ENCODE assay signal across 8 cellular contexts in the genomic region with DNA sequence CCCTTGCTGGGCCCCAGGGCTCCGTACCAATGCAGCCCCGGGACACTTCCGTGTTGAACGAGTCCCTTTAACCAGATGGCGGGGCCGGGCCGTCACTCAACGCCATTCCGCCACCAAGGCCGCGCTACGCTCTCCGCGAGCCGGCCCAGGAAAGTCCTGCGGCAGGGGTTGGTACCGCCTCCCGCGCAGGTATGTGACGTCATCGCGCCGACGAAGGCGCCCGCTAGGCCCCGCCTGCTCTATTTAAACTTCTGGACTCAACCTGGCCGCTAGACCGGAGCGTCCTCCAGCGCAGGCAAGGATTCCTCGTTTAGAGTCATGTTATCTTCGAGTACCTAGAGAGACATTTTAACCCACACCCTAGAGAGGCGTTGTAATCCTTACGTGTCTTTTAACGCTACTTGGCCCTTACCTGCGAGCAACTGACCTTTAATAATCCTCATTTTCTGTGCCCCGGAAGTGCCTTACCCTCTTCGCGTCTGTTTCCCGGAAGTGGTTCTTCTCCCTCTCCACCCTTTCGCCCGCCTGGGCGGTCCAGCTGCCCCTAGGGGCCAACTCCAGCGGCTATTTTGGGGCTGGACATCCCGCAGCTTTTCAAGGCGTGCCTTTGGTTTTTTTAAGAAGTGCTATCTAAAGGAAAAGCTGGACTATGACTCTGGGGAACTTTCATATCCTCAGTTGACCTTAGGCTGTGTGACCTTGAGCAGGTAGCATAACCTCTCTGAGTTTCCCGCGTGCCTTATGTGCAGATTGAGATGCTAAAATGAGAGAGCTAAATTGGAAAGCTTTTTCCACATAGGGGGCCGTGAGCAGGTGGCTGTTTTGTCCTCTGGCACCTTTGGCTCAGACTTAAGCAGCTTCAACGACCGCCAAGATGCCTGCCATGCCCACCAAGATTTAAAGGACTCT. TPM values are rescaled to one million over a fixed set of nuclear protein-coding genes. Genes with fewer than 3 reads are reported as not detected.
DNase-seq lines count a peak whose midpoint lies in the region; ATAC-seq and TF ChIP-seq lines count a peak whose summit lies in the region.

A gene with protein sequence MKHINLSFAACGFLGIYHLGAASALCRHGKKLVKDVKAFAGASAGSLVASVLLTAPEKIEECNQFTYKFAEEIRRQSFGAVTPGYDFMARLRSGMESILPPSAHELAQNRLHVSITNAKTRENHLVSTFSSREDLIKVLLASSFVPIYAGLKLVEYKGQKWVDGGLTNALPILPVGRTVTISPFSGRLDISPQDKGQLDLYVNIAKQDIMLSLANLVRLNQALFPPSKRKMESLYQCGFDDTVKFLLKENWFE (minus strand): TSS at position 155 of the 909 bp plus-strand sequence. CDS start 1,294 bp downstream, outside the sequence.

- H3K4me3 Mint-ChIP-seq in MCF 10A (ENCODE audit: unreplicated experiment), result peak within 1 kb of the TSS; percentile 81

- CTCF ChIA-PET in MCF 10A (lab: Yijun Ruan, JAX), result interaction anchor here (0.5 to 1.5 kb wide), 5 partner anchors 9 to 1917 kb away, joined by 3 to 4 read pairs (median 3); no protein-coding TSS in a partner anchor

- H3K9me3 Mint-ChIP-seq in MCF 10A (ENCODE audit: unreplicated experiment), result no peaks in the 10 kb centered on the region

- H3K27me3 Mint-ChIP-seq in MCF 10A (ENCODE audit: insufficient read depth, unreplicated experiment), result no peaks in the 10 kb centered on the region

- peaks cover 5% of the 10 kb centered on the region for H3K4me1 Mint-ChIP-seq in MCF 10A (ENCODE audit: insufficient read depth, unreplicated experiment)

- H3K9me3 ChIP-seq in iPS-20b (ENCODE audit: insufficient read depth, low read depth, low read length), result no peaks in the 10 kb centered on the region

- BruUV-seq in MCF 10A (replicated peaks; lab: Mats Ljungman, UMichigan), result TSS peak; percentile 85

- peaks cover 23% of the 10 kb centered on the region for H3K36me3 Mint-ChIP-seq in MCF 10A (ENCODE audit: insufficient read depth, unreplicated experiment)

- TF ChIP-seq CTCF in VCaP (conservative IDR thresholded peaks at IDR 0.05), result peak; percentile 59
- TF ChIP-seq CTCF in MCF 10A (IDR thresholded peaks at IDR 0.05; ENCODE audit: unreplicated experiment), result no peak

- peak within 1 kb of the TSS; percentile 75 for H3K27ac ChIP-seq in VCaP
- H3K27ac ChIP-seq in iPS-20b (ENCODE audit: low read length), result peak within 1 kb of the TSS; percentile 88
- H3K27ac ChIP-seq in skin epidermis, result peak within 1 kb of the TSS in 20 of 21 experiments; percentile 35 to 93 (median 85)

- intact Hi-C loops in MCF 10A (cut with micrococcal nuclease), result loop anchor here (5.0 kb wide), 1 partner anchor 780 kb away; a partner anchor contains a TSS

- no peaks in the 10 kb centered on the region for H3K36me3 ChIP-seq in iPS-20b (ENCODE audit: insufficient read depth, low read depth, low read length)

- peak within 1 kb of the TSS; percentile 88 for H3K9ac ChIP-seq in iPS-20b (ENCODE audit: low read depth, low read length)

- peaks cover 4% of the 10 kb centered on the region; the same call in 1 of the 2 replicates for H3K4me1 ChIP-seq in iPS-20b (ENCODE audit: insufficient read depth, low read length)

- DNase-seq in ELF-1 (ENCODE audit: low read depth, low spot score), result peak; percentile 98
- peak; percentile 81 for DNase-seq in LoVo (ENCODE audit: low spot score)
- peak; percentile 74 for DNase-seq in MCF 10A (ENCODE audit: unreplicated experiment)
- no peak for DNase-seq in NCI-H82 treated with DMSO at 0.1 percent for 48 hours (lab: John Stamatoyannopoulos, UW; ENCODE audit: unreplicated experiment)

- H3K27me3 ChIP-seq in iPS-20b (ENCODE audit: insufficient read depth, low read length), result no peaks in the 10 kb centered on the region

- peak within 1 kb of the TSS; percentile 95 for H3K27ac Mint-ChIP-seq in MCF 10A (ENCODE audit: low read depth, unreplicated experiment)

- POLR2A ChIA-PET in MCF 10A (lab: Yijun Ruan, JAX), result interaction anchor here (0.5 to 1.1 kb wide), 5 partner anchors 16 to 836 kb away, joined by 3 to 4 read pairs (median 4); no protein-coding TSS in a partner anchor

- ATAC-seq in GM21786 (IDR thresholded peaks at IDR 0.05; ENCODE audit: unreplicated experiment), result peak; percentile 89

- H3K4me3 ChIP-seq in iPS-20b (ENCODE audit: low read length) (peak within 1 kb of the TSS; percentile 95), skin epidermis (peak within 1 kb of the TSS; percentile 43 to 55 (median 46))

RNA-seq across cellular contexts. Expression of the gene that starts here (rescaled TPM):
- total RNA-seq in MCF 10A (2022), result 45.1 and 47.4 TPM in 2 replicates
